ENCODE assay signal across 12 cellular contexts in genomic region chr3:169509780-169510179, GRCh38.
A peak's percentile ranks its signal among the peaks of the same experiment; 100 is the strongest.
DNase-seq lines count a peak whose midpoint lies in the region; ATAC-seq and TF ChIP-seq lines count a peak whose summit lies in the region.
"Had no signal": no experiment of that assay in that cellular context is flagged by ENCODE, and none has a peak within 500 bp of the region (broad histone marks: within the 10 kb centered on the region; RNA-seq: fewer than 3 reads in every experiment).

No MANE protein-coding gene starts in this region.

- peak overlapping the region; percentile 35 for H3K27ac Mint-ChIP-seq in progenitor cell of endocrine pancreas
- no peak overlapping the region for H3K27ac Mint-ChIP-seq in stimulated activated memory B cell treated with anti-CD40 and anti-IgM and Interleukin-4, amounts not matched to agents 10 μg/mL and 1 μg/mL and 100 μg/mL, for 72 hours
- H3K27ac Mint-ChIP-seq in T-helper 2 cell treated with Interferon-gamma antibody and Interleukin-4, amounts not matched to agents 5 μg/mL and 100 μg/mL, for 36 hours: no peak overlapping the region

- WGBS in heart left ventricle, 4 donors: 65 to 80% (median 75%) methylated on average over 10 of the region's 10 CpGs

- no peak overlapping the region for H3K4me3 Mint-ChIP-seq in progenitor cell of endocrine pancreas (ENCODE audit: low read depth)
- H3K4me3 Mint-ChIP-seq in stimulated activated memory B cell treated with anti-CD40 and anti-IgM and Interleukin-4, amounts not matched to agents 10 μg/mL and 1 μg/mL and 100 μg/mL, for 72 hours: no peak overlapping the region
- H3K4me3 Mint-ChIP-seq in T-helper 2 cell treated with Interferon-gamma antibody and Interleukin-4, amounts not matched to agents 5 μg/mL and 100 μg/mL, for 36 hours: no peak overlapping the region

- no peak overlapping the region for H3K4me3 ChIP-seq in heart left ventricle

- H3K36me3 ChIP-seq in heart left ventricle: no peaks in the 10 kb centered on the region

- no peak for TF ChIP-seq POLR2A in heart left ventricle (IDR thresholded peaks at IDR 0.05)

- H3K4me1 ChIP-seq in heart left ventricle: peaks cover 0 to 9% (median 0%) of the 10 kb centered on the region in 12 donors
- H3K4me1 ChIP-seq: parathyroid adenoma had no signal

- DNase-seq in heart left ventricle: no peak
- DNase-seq in left ventricle myocardium superior: no peak
- peak; percentile 28 for DNase-seq in NCI-H69 (lab: John Stamatoyannopoulos, UW)
- DNase-seq in progenitor cell of endocrine pancreas (ENCODE audit: low spot score, unreplicated experiment): no peak
- DNase-seq in T-helper 2 cell treated with Interferon-gamma antibody and Interleukin-4, amounts not matched to agents 5 μg/mL and 100 μg/mL, for 36 hours (ENCODE audit: low spot score): no peak
- no peak for DNase-seq in OCI-M1 (lab: John Stamatoyannopoulos, UW)
- DNase-seq: Karpas-422; stimulated activated CD4-positive, alpha-beta T cell treated with anti-CD3 and anti-CD28 coated beads, Interleukin-1b, Interleukin-23, amount 100 ng/mL, for 48 hours; T1000 had no signal

- H3K27ac ChIP-seq in heart left ventricle: peak overlapping the region in 8 of 12 donors; percentile 4 to 29 (median 15)
- H3K27ac ChIP-seq: parathyroid adenoma had no signal

- peaks cover 21% of the 10 kb centered on the region for H3K4me1 Mint-ChIP-seq in progenitor cell of endocrine pancreas (ENCODE audit: low read depth)
- peaks cover 13% of the 10 kb centered on the region for H3K4me1 Mint-ChIP-seq in stimulated activated memory B cell treated with anti-CD40 and anti-IgM and Interleukin-4, amounts not matched to agents 10 μg/mL and 1 μg/mL and 100 μg/mL, for 72 hours
- peaks cover 10% of the 10 kb centered on the region for H3K4me1 Mint-ChIP-seq in T-helper 2 cell treated with Interferon-gamma antibody and Interleukin-4, amounts not matched to agents 5 μg/mL and 100 μg/mL, for 36 hours (ENCODE audit: low read depth)

- peaks cover 10% of the 10 kb centered on the region for H3K36me3 Mint-ChIP-seq in progenitor cell of endocrine pancreas (ENCODE audit: insufficient read depth)
- no peaks in the 10 kb centered on the region for H3K36me3 Mint-ChIP-seq in stimulated activated memory B cell treated with anti-CD40 and anti-IgM and Interleukin-4, amounts not matched to agents 10 μg/mL and 1 μg/mL and 100 μg/mL, for 72 hours
- H3K36me3 Mint-ChIP-seq in T-helper 2 cell treated with Interferon-gamma antibody and Interleukin-4, amounts not matched to agents 5 μg/mL and 100 μg/mL, for 36 hours (ENCODE audit: low read depth): no peaks in the 10 kb centered on the region

- H3K27me3 ChIP-seq in heart left ventricle: no peaks in the 10 kb centered on the region

- no peak for TF ChIP-seq CTCF in heart left ventricle (IDR thresholded peaks at IDR 0.05)
- no peak for TF ChIP-seq CTCF in progenitor cell of endocrine pancreas (IDR thresholded peaks at IDR 0.05; ENCODE audit: unreplicated experiment)

- intact Hi-C loops in heart left ventricle (cut with DNase I): no loop called here
- intact Hi-C loops in left ventricle myocardium superior (cut with micrococcal nuclease): no loop called here

- H3K9me3 ChIP-seq in heart left ventricle: no peaks in the 10 kb centered on the region

- ATAC-seq in heart left ventricle (peak in 1 of 4 donors; percentile 7), left ventricle myocardium superior (no peak), HG02678 (IDR thresholded peaks at IDR 0.05; ENCODE audit: unreplicated experiment) (peak; percentile 8)
- no peak for ATAC-seq in stimulated activated memory B cell treated with anti-CD40 and anti-IgM and Interleukin-4, amounts not matched to agents 10 μg/mL and 1 μg/mL and 100 μg/mL, for 72 hours

- no peaks in the 10 kb centered on the region for H3K9me3 Mint-ChIP-seq in progenitor cell of endocrine pancreas (ENCODE audit: low read depth)
- H3K9me3 Mint-ChIP-seq in stimulated activated memory B cell treated with anti-CD40 and anti-IgM and Interleukin-4, amounts not matched to agents 10 μg/mL and 1 μg/mL and 100 μg/mL, for 72 hours: no peaks in the 10 kb centered on the region
- no peaks in the 10 kb centered on the region for H3K9me3 Mint-ChIP-seq in T-helper 2 cell treated with Interferon-gamma antibody and Interleukin-4, amounts not matched to agents 5 μg/mL and 100 μg/mL, for 36 hours

- no peaks in the 10 kb centered on the region for H3K27me3 Mint-ChIP-seq in progenitor cell of endocrine pancreas
- no peaks in the 10 kb centered on the region for H3K27me3 Mint-ChIP-seq in stimulated activated memory B cell treated with anti-CD40 and anti-IgM and Interleukin-4, amounts not matched to agents 10 μg/mL and 1 μg/mL and 100 μg/mL, for 72 hours
- no peaks in the 10 kb centered on the region for H3K27me3 Mint-ChIP-seq in T-helper 2 cell treated with Interferon-gamma antibody and Interleukin-4, amounts not matched to agents 5 μg/mL and 100 μg/mL, for 36 hours (ENCODE audit: low read depth)
